Comparison of ENCODE assay signal across 13 cellular contexts in the genomic region with DNA sequence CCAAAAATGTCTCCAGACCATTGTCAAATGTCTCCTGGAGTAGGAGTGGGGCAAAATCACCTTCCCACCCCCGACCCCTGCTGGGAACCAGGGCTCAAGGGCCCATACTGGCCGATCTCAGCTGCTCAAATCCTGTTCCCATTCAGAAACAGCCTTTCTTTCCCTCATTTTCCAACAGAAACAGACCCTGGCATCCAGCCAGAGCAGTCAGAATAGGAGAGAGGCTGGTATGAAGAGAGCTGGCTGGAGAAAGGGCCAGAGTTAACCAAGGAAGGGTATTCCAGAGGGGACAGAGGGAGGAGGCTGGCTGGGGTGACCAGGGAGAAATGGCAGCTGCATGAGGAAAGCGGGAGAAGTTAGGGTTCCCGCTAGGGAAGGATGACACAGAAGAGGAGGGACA.
DNase-seq lines count a peak whose midpoint lies in the region; ATAC-seq, FAIRE-seq and TF ChIP-seq lines count a peak whose summit lies in the region.
"Had no signal": no experiment of that assay in that cellular context is flagged by ENCODE, and none has a peak within 500 bp of the region (broad histone marks: within the 10 kb centered on the region; RNA-seq: fewer than 3 reads in every experiment).

No MANE protein-coding gene starts in this region.

- H3K27ac Mint-ChIP-seq in H9 = peak overlapping the region in 2 of 3 experiments; percentile 22 to 77; a peak in 2 of 7 replicates
- peak overlapping the region; percentile 29 for H3K27ac Mint-ChIP-seq in central memory CD8-positive, alpha-beta T cell (ENCODE audit: low read depth)

- peaks cover 0 to 2% (median 0%) of the 10 kb centered on the region in 3 experiments; a peak in 1 of 7 replicates for H3K36me3 Mint-ChIP-seq in H9 (ENCODE audit: insufficient read depth in 1 of 3, low read depth in 3 of 3)
- peaks cover 3% of the 10 kb centered on the region for H3K36me3 Mint-ChIP-seq in central memory CD8-positive, alpha-beta T cell (ENCODE audit: insufficient read depth)

- H3K4me3 Mint-ChIP-seq in H9 = no peak overlapping the region; a peak in 1 of 5 replicates
- no peak overlapping the region for H3K4me3 Mint-ChIP-seq in central memory CD8-positive, alpha-beta T cell
- H3K4me3 Mint-ChIP-seq: CD8-positive, alpha-beta memory T cell had no signal

- no peaks in the 10 kb centered on the region for H3K9me3 Mint-ChIP-seq in H9
- no peaks in the 10 kb centered on the region for H3K9me3 Mint-ChIP-seq in central memory CD8-positive, alpha-beta T cell
- H3K9me3 Mint-ChIP-seq: CD8-positive, alpha-beta memory T cell had no signal

- H2AFZ ChIP-seq in H9 (ENCODE audit: low read length) (no peak overlapping the region), neuronal stem cell (ENCODE audit: low read length) (no peak overlapping the region)

- no peaks in the 10 kb centered on the region for H3K79me1 ChIP-seq in H9 (ENCODE audit: insufficient read depth, low read depth, low read length, poor library complexity, severe bottlenecking)
- H3K79me1 ChIP-seq in neuronal stem cell (ENCODE audit: low read depth, low read length) = no peaks in the 10 kb centered on the region

- no peak overlapping the region for H3K56ac ChIP-seq in H9 (ENCODE audit: insufficient read length, low read depth, low read length)

- H2BK5ac ChIP-seq in H9 (ENCODE audit: insufficient read length, low read length) (no peak overlapping the region), neuronal stem cell (ENCODE audit: low read length) (no peak overlapping the region)

- DNase-seq in H9 = no peak
- no peak for DNase-seq in central memory CD8-positive, alpha-beta T cell (ENCODE audit: low spot score in 2 of 2)
- DNase-seq in neuronal stem cell (ENCODE audit: low spot score) = no peak
- no peak for DNase-seq in GM19238 (ENCODE audit: insufficient read length, low spot score)
- no peak for DNase-seq in kidney
- DNase-seq: activated CD4-positive, alpha-beta T cell treated with anti-CD3 and anti-CD28 coated beads, Interleukin-2, amount 50 U/mL, for 48 hours; CD8-positive, alpha-beta memory T cell; occipital lobe; stimulated activated CD4-positive, alpha-beta T cell treated with anti-CD3 and anti-CD28 coated beads, Interleukin-4, amount 100 ng/mL, for 24 hours had no signal

- no peak overlapping the region for H2BK12ac ChIP-seq in H9 (ENCODE audit: insufficient read length, low read depth, low read length)
- no peak overlapping the region for H2BK12ac ChIP-seq in neuronal stem cell (ENCODE audit: low read length)

- peaks cover 19 to 22% of the 10 kb centered on the region in 2 experiments for H3K4me1 Mint-ChIP-seq in H9
- peaks cover 49% of the 10 kb centered on the region for H3K4me1 Mint-ChIP-seq in central memory CD8-positive, alpha-beta T cell

- H3K4ac ChIP-seq in H9 (ENCODE audit: low read depth, low read length) = no peak overlapping the region
- no peak overlapping the region for H3K4ac ChIP-seq in neuronal stem cell (ENCODE audit: low read length)

- H3K36me3 ChIP-seq in BLaER1 (peaks cover 20% of the 10 kb centered on the region), neuronal stem cell (replicated peaks in 1 of 2; ENCODE audit: control insufficient read depth in 2 of 2, insufficient read depth in 2 of 2, low read length in 2 of 2) (no peaks in the 10 kb centered on the region), kidney (ENCODE audit: control insufficient read depth in 1 of 2, insufficient read depth in 2 of 2, low read length in 2 of 2) (no peaks in the 10 kb centered on the region)

- no peak overlapping the region for H2BK120ac ChIP-seq in H9 (ENCODE audit: low read depth, low read length, poor library complexity, severe bottlenecking)
- no peak overlapping the region for H2BK120ac ChIP-seq in neuronal stem cell (ENCODE audit: low read depth, low read length)

- H3K27me3 Mint-ChIP-seq in H9 (ENCODE audit: low read depth) = no peaks in the 10 kb centered on the region
- H3K27me3 Mint-ChIP-seq in central memory CD8-positive, alpha-beta T cell = no peaks in the 10 kb centered on the region
- H3K27me3 Mint-ChIP-seq: CD8-positive, alpha-beta memory T cell had no signal

- H3K23me2 ChIP-seq in H9 (ENCODE audit: insufficient read length, low read depth, low read length, poor library complexity, severe bottlenecking) = no peaks in the 10 kb centered on the region

- H3K9ac ChIP-seq in BLaER1 (peak overlapping the region; percentile 15; the same call in 1 of the 2 replicates), H9 (ENCODE audit: extremely low read depth, insufficient read length, low read length) (no peak overlapping the region), neuronal stem cell (ENCODE audit: low read depth, low read length, poor library complexity) (no peak overlapping the region), kidney (ENCODE audit: low read length in 2 of 2) (no peak overlapping the region)

- no peak overlapping the region for H2BK20ac ChIP-seq in H9 (ENCODE audit: low read depth, low read length, poor library complexity, severe bottlenecking)

- H2BK15ac ChIP-seq in H9 (ENCODE audit: low read depth, low read length) (no peak overlapping the region), neuronal stem cell (ENCODE audit: low read length) (no peak overlapping the region)

- H3K18ac ChIP-seq in H9 (ENCODE audit: insufficient read length, low read depth, low read length) (no peak overlapping the region), neuronal stem cell (ENCODE audit: low read length) (peak overlapping the region; percentile 5)

- H3K14ac ChIP-seq in H9 (ENCODE audit: insufficient read depth, low read length) = no peak overlapping the region; the same call in 1 of the 2 replicates
- H3K14ac ChIP-seq in neuronal stem cell (ENCODE audit: low read length) = no peak overlapping the region

- H4K91ac ChIP-seq in H9 (ENCODE audit: insufficient read length, low read depth, low read length) (no peak overlapping the region), neuronal stem cell (ENCODE audit: low read depth, low read length, poor library complexity) (no peak overlapping the region)

- no peak overlapping the region for H3K4me3 ChIP-seq in BLaER1
- H3K4me3 ChIP-seq in neuronal stem cell (ENCODE audit: low read length in 2 of 2) = no peak overlapping the region
- no peak overlapping the region for H3K4me3 ChIP-seq in kidney (ENCODE audit: low read length in 2 of 2)

- H3K27me3 ChIP-seq in BLaER1 = no peaks in the 10 kb centered on the region
- H3K27me3 ChIP-seq in H9 (ENCODE audit: insufficient read depth, low read length) = no peaks in the 10 kb centered on the region
- no peaks in the 10 kb centered on the region for H3K27me3 ChIP-seq in neuronal stem cell (ENCODE audit: control insufficient read depth in 3 of 3, insufficient read depth in 3 of 3, low read depth in 1 of 3, low read length in 3 of 3)

- TF ChIP-seq CTCF in H9 (conservative IDR thresholded peaks at IDR 0.05) = no peak
- no peak for TF ChIP-seq CTCF in kidney (IDR thresholded peaks at IDR 0.05; ENCODE audit: borderline replicate concordance, extremely low read depth, insufficient read depth)

- no CpG with 5 or more reads among the region's 4 CpGs for WGBS in H9 (ENCODE audit: extremely low coverage, insufficient read length, low lambda C conversion rate)
- no CpG with 5 or more reads among the region's 4 CpGs for WGBS in neuronal stem cell (ENCODE audit: extremely low coverage in 2 of 2, insufficient read length in 2 of 2, insufficient replicate concordance in 1 of 2), 2 donors

- ATAC-seq in central memory CD8-positive, alpha-beta T cell (replicated peaks; ENCODE audit: extremely low read depth, poor library complexity, severe bottlenecking) = no peak
- ATAC-seq in HG03354 (IDR thresholded peaks at IDR 0.05; ENCODE audit: poor library complexity, severe bottlenecking, unreplicated experiment) (no peak), HG03439 (IDR thresholded peaks at IDR 0.05; ENCODE audit: unreplicated experiment) (no peak)

- H2AK5ac ChIP-seq in H9 (ENCODE audit: insufficient read length, low read length) (no peak overlapping the region), neuronal stem cell (ENCODE audit: low read depth, low read length) (no peak overlapping the region)

- no peak overlapping the region for H3T11ph ChIP-seq in H9 (ENCODE audit: low read length)

- no peak overlapping the region for H4K8ac ChIP-seq in H9 (replicated peaks; ENCODE audit: insufficient read length, low read depth, low read length)
- no peak overlapping the region for H4K8ac ChIP-seq in neuronal stem cell (ENCODE audit: low read depth, low read length)

- H3K9me3 ChIP-seq in BLaER1 (no peaks in the 10 kb centered on the region), H9 (ENCODE audit: control insufficient read depth, low read depth, low read length) (no peaks in the 10 kb centered on the region), neuronal stem cell (replicated peaks in 1 of 2; ENCODE audit: control insufficient read depth in 2 of 2, insufficient read depth in 1 of 2, low read depth in 1 of 2, low read length in 2 of 2) (no peaks in the 10 kb centered on the region), kidney (ENCODE audit: control insufficient read depth in 1 of 2, low read length in 2 of 2) (no peaks in the 10 kb centered on the region)

- intact Hi-C loops in kidney (cut with DNase I) = no loop called here

- peak overlapping the region; percentile 70 for H3K27ac ChIP-seq in BLaER1
- H3K27ac ChIP-seq in H9 (ENCODE audit: insufficient read length, low read depth, low read length) = no peak overlapping the region
- H3K27ac ChIP-seq in neuronal stem cell (replicated peaks; ENCODE audit: low read length) = no peak overlapping the region
- H3K27ac ChIP-seq in kidney (ENCODE audit: low read depth in 2 of 2, low read length in 2 of 2) = no peak overlapping the region

- H3K4me1 ChIP-seq in BLaER1 (peaks cover 77% of the 10 kb centered on the region), H9 (ENCODE audit: insufficient read depth, low read length) (no peaks in the 10 kb centered on the region), neuronal stem cell (ENCODE audit: control insufficient read depth in 2 of 2, insufficient read depth in 1 of 2, low read depth in 1 of 2, low read length in 2 of 2) (peaks cover 0 to 17% of the 10 kb centered on the region in 2 donors), kidney (ENCODE audit: control insufficient read depth in 1 of 2, insufficient read depth in 1 of 2, low read depth in 1 of 2, low read length in 2 of 2) (peaks cover 0 to 2% of the 10 kb centered on the region in 2 donors)

- no peak overlapping the region for H4K5ac ChIP-seq in H9 (ENCODE audit: insufficient read length, low read depth, low read length)

- H3K23ac ChIP-seq in H9 (ENCODE audit: insufficient read length, low read depth, low read length) = no peak overlapping the region
- no peak overlapping the region for H3K23ac ChIP-seq in neuronal stem cell (ENCODE audit: low read depth, low read length, poor library complexity)

- FAIRE-seq in kidney (lab: Jason Lieb, UNC) = no peak
- FAIRE-seq: frontal cortex had no signal

- H3K79me2 ChIP-seq in H9 (ENCODE audit: insufficient read depth, low read length) = no peaks in the 10 kb centered on the region

- peaks cover 75% of the 10 kb centered on the region for H4K20me1 ChIP-seq in BLaER1
- no peaks in the 10 kb centered on the region for H4K20me1 ChIP-seq in H9 (ENCODE audit: control insufficient read depth, insufficient read depth, insufficient read length)

- peak overlapping the region; percentile 56 for H3K4me2 ChIP-seq in BLaER1
- no peak overlapping the region for H3K4me2 ChIP-seq in H9 (ENCODE audit: insufficient read depth, insufficient read length, low read length)
- no peak overlapping the region for H3K4me2 ChIP-seq in neuronal stem cell (ENCODE audit: insufficient read depth, low read length, poor library complexity, severe bottlenecking)
